Comparison of ENCODE assay signal across 20 cellular contexts in genomic region chr4:83178029-83178428, GRCh38.
A peak's percentile ranks its signal among the peaks of the same experiment; 100 is the strongest.
DNase-seq lines count a peak whose midpoint lies in the region; ATAC-seq, FAIRE-seq and TF ChIP-seq lines count a peak whose summit lies in the region.
"Had no signal": no experiment of that assay in that cellular context is flagged by ENCODE, and none has a peak within 500 bp of the region (broad histone marks: within the 10 kb centered on the region; RNA-seq: fewer than 3 reads in every experiment).

No MANE protein-coding gene starts in this region.

- H3K36me3 ChIP-seq in GM06990 (ENCODE audit: control insufficient read depth, insufficient read depth, low read length) (no peaks in the 10 kb centered on the region), thyroid gland (no peaks in the 10 kb centered on the region)
- H3K36me3 ChIP-seq: suprapubic skin had no signal

- no peak overlapping the region for H3K27ac ChIP-seq in thyroid gland
- H3K27ac ChIP-seq: HL-60, parathyroid adenoma, suprapubic skin had no signal

- TF ChIP-seq CTCF in GM06990 (IDR thresholded peaks at IDR 0.05; ENCODE audit: insufficient read depth, low read length, poor library complexity, severe bottlenecking) (no peak), thyroid gland (IDR thresholded peaks at IDR 0.05) (no peak)

- no peak for FAIRE-seq in HTR-8/SVneo (lab: Jason Lieb, UNC)

- no peaks in the 10 kb centered on the region for H3K27me3 ChIP-seq in GM06990 (replicated peaks; ENCODE audit: control insufficient read depth, insufficient read depth, low read length)
- H3K27me3 ChIP-seq in thyroid gland: no peaks in the 10 kb centered on the region
- H3K27me3 ChIP-seq: suprapubic skin had no signal

- no peaks in the 10 kb centered on the region for H3K9me3 ChIP-seq in thyroid gland
- H3K9me3 ChIP-seq: suprapubic skin had no signal

- no peak overlapping the region for H3K4me3 ChIP-seq in GM06990 (replicated peaks; ENCODE audit: low read depth, low read length)
- no peak overlapping the region for H3K4me3 ChIP-seq in thyroid gland (replicated peaks in 1 of 3)
- H3K4me3 ChIP-seq: suprapubic skin had no signal

- no peak for TF ChIP-seq POLR2A in thyroid gland (IDR thresholded peaks at IDR 0.05)

- intact Hi-C loops in thyroid gland (cut with DNase I): no loop called here

- peaks cover 0 to 5% of the 10 kb centered on the region in 2 donors for H3K4me1 ChIP-seq in thyroid gland
- H3K4me1 ChIP-seq: parathyroid adenoma, suprapubic skin had no signal

- 59 to 72% methylated on average over 2 of the region's 2 CpGs for WGBS in thyroid gland, 2 donors

- ATAC-seq in GM18868 (IDR thresholded peaks at IDR 0.05; ENCODE audit: unreplicated experiment) (peak; percentile 48), HG02610 (IDR thresholded peaks at IDR 0.05; ENCODE audit: unreplicated experiment) (peak; percentile 35), HG03432 (IDR thresholded peaks at IDR 0.05; ENCODE audit: unreplicated experiment) (peak; percentile 43)
- ATAC-seq: activated CD4-positive, alpha-beta T cell treated with anti-CD3 and anti-CD28 coated beads for 36 hours; left colon; natural killer cell treated with Interleukin-12 subunit alpha and Interleukin-12 subunit beta and Interleukin-15 and Interleukin-18, amount 100 ng/mL, for 72 hours; Panc1; sciatic nerve; T-cell had no signal

- DNase-seq in GM06990 (ENCODE audit: extremely low read depth, insufficient read length) (peak; percentile 71), thyroid gland (no peak), HTR-8/SVneo (ENCODE audit: insufficient read length, low spot score) (no peak), NCI-H2029 treated with DMSO at 0.1 percent for 48 hours (lab: John Stamatoyannopoulos, UW) (no peak)
- no peak for DNase-seq in effector CD8-positive, alpha-beta T cell (lab: John Stamatoyannopoulos, UW)
- DNase-seq: activated CD4-positive, alpha-beta T cell treated with anti-CD3 and anti-CD28 coated beads for 36 hours; HFFc6; left colon; NCI-H187; NCI-H345; T-cell had no signal
